Comparison of ENCODE assay signal across 14 cellular contexts in genomic region chr22:25627271-25627848, GRCh38.
DNase-seq lines count a peak whose midpoint lies in the region; ATAC-seq and TF ChIP-seq lines count a peak whose summit lies in the region.
"Had no signal": no experiment of that assay in that cellular context is flagged by ENCODE, and none has a peak within 500 bp of the region (broad histone marks: within the 10 kb centered on the region; RNA-seq: fewer than 3 reads in every experiment).

No MANE protein-coding gene starts in this region.

- H2AK9ac ChIP-seq in IMR-90 (replicated peaks; ENCODE audit: low read depth, low read length, poor library complexity): no peak overlapping the region

- peaks cover 9 to 12% of the 10 kb centered on the region in 2 donors for H3K27me3 Mint-ChIP-seq in effector memory CD8-positive, alpha-beta T cell
- H3K27me3 Mint-ChIP-seq: activated CD4-positive, alpha-beta T cell treated with anti-CD3 and anti-CD28 coated beads for 36 hours had no signal

- H4K20me1 ChIP-seq in IMR-90 (ENCODE audit: insufficient read depth, low read length): no peaks in the 10 kb centered on the region
- H4K20me1 ChIP-seq in OCI-LY7 (ENCODE audit: insufficient read depth, low read length): no peaks in the 10 kb centered on the region

- POLR2A ChIA-PET in IMR-90 (lab: Charles Lee; ENCODE audit: unreplicated experiment) (interaction anchor here (0.6 kb wide), 1 partner anchor 46 kb away, joined by 3 read pairs; no protein-coding TSS in a partner anchor), OCI-LY7 (lab: Charles Lee) (interaction anchor here (0.9 kb wide), 1 partner anchor 32 kb away, joined by 3 read pairs; no protein-coding TSS in a partner anchor)

- H3K27ac Mint-ChIP-seq in effector memory CD8-positive, alpha-beta T cell: no peak overlapping the region
- H3K27ac Mint-ChIP-seq: activated CD4-positive, alpha-beta T cell treated with anti-CD3 and anti-CD28 coated beads for 36 hours had no signal

- H2AK5ac ChIP-seq in IMR-90 (ENCODE audit: low read depth, low read length): no peak overlapping the region

- H3K9me2 ChIP-seq in OCI-LY7 (ENCODE audit: insufficient read depth, low read length): no peaks in the 10 kb centered on the region

- DNase-seq in Ammon's horn (ENCODE audit: low spot score) (peak; percentile 38), IMR-90 (peak; percentile 12), OCI-LY7 (ENCODE audit: low spot score) (peak; percentile 43), foreskin keratinocyte (peak; percentile 26 to 65)
- no peak for DNase-seq in effector memory CD8-positive, alpha-beta T cell
- DNase-seq in activated CD4-positive, alpha-beta T cell treated with anti-CD3 and anti-CD28 coated beads, Interleukin-2, amount 50 U/mL, for 48 hours: no peak
- DNase-seq: activated CD4-positive, alpha-beta T cell treated with anti-CD3 and anti-CD28 coated beads for 36 hours; activated effector memory CD4-positive, alpha-beta T cell treated with anti-CD3 and anti-CD28 coated beads, Interleukin-2, amount 50 U/mL, for 16 hours; Karpas-422; tibial artery had no signal

- H3K4me1 Mint-ChIP-seq in effector memory CD8-positive, alpha-beta T cell (ENCODE audit: low read depth in 2 of 2): peaks cover 5 to 7% of the 10 kb centered on the region in 2 donors

- no CpG with 5 or more reads among the region's 3 CpGs for WGBS in IMR-90 (ENCODE audit: extremely low coverage in 2 of 2, insufficient read length in 1 of 2), 2 experiments

- TF ChIP-seq POLR2A in IMR-90 (IDR thresholded peaks at IDR 0.05; ENCODE audit: low read depth, low read length): no peak

- no peaks in the 10 kb centered on the region for H3K36me3 ChIP-seq in IMR-90 (ENCODE audit: control insufficient read depth, insufficient read depth, low read length)
- no peaks in the 10 kb centered on the region; the same call in none of the 2 replicates for H3K36me3 ChIP-seq in OCI-LY7 (ENCODE audit: insufficient read depth, low read length)
- H3K36me3 ChIP-seq: tibial artery had no signal

- in situ Hi-C loops in IMR-90 (cut with MboI; ENCODE audit: low sequenced_read_pairs): no loop called here

- H4K8ac ChIP-seq in IMR-90 (ENCODE audit: low read depth in 2 of 2, low read length in 2 of 2): no peak overlapping the region

- H3K4me3 ChIP-seq in IMR-90 (ENCODE audit: insufficient read depth, low read depth, low read length) (no peak overlapping the region), OCI-LY7 (ENCODE audit: low read depth, low read length, poor library complexity, severe bottlenecking) (peak overlapping the region; percentile 18)
- H3K4me3 ChIP-seq: lung, tibial artery had no signal

- H3K4me1 ChIP-seq in IMR-90 (ENCODE audit: control insufficient read depth, insufficient read depth, low read length) (no peaks in the 10 kb centered on the region), OCI-LY7 (ENCODE audit: insufficient read depth, low read length, poor library complexity, severe bottlenecking) (peaks cover 46% of the 10 kb centered on the region), foreskin keratinocyte (peaks cover 4% of the 10 kb centered on the region)

- H3K36me3 Mint-ChIP-seq in effector memory CD8-positive, alpha-beta T cell (ENCODE audit: insufficient read depth): no peaks in the 10 kb centered on the region

- no peak overlapping the region for H4K5ac ChIP-seq in IMR-90 (ENCODE audit: low read depth, low read length)

- no peak overlapping the region for H2BK15ac ChIP-seq in IMR-90 (ENCODE audit: low read depth, low read length)

- H3K9me3 ChIP-seq in IMR-90 (ENCODE audit: control insufficient read depth, insufficient read depth, low read length) (no peaks in the 10 kb centered on the region), OCI-LY7 (ENCODE audit: low read length) (no peaks in the 10 kb centered on the region)
- H3K9me3 ChIP-seq: tibial artery had no signal

- no peak overlapping the region for H3K14ac ChIP-seq in IMR-90 (replicated peaks; ENCODE audit: low read depth, low read length)

- no peaks in the 10 kb centered on the region; the same call in 1 of the 2 replicates for H3K27me3 ChIP-seq in IMR-90 (ENCODE audit: control insufficient read depth, insufficient read depth, low read length)
- no peaks in the 10 kb centered on the region for H3K27me3 ChIP-seq in foreskin keratinocyte
- H3K27me3 ChIP-seq: tibial artery had no signal

- H4K91ac ChIP-seq in IMR-90 (ENCODE audit: insufficient read depth, low read depth, low read length): no peak overlapping the region

- no peak overlapping the region for H3K18ac ChIP-seq in IMR-90 (ENCODE audit: low read depth, low read length)

- no peak overlapping the region for H3K9ac ChIP-seq in IMR-90 (ENCODE audit: low read depth, low read length)

- H2BK20ac ChIP-seq in IMR-90 (ENCODE audit: low read depth, low read length): no peak overlapping the region

- CTCF ChIA-PET in IMR-90 (lab: Yijun Ruan, JAX) (interaction anchor here (0.6 kb wide), 1 partner anchor 393 kb away, joined by 5 read pairs; no protein-coding TSS in a partner anchor), OCI-LY7 (lab: Charles Lee; ENCODE audit: unreplicated experiment) (no interaction called here)

- no peak overlapping the region for H2AFZ ChIP-seq in IMR-90 (replicated peaks; ENCODE audit: low read length, poor library complexity)
- no peak overlapping the region for H2AFZ ChIP-seq in OCI-LY7 (ENCODE audit: low read length)

- H3K4ac ChIP-seq in IMR-90 (ENCODE audit: low read depth, low read length): no peak overlapping the region

- no peak overlapping the region for H3K4me3 Mint-ChIP-seq in effector memory CD8-positive, alpha-beta T cell
- H3K4me3 Mint-ChIP-seq: activated CD4-positive, alpha-beta T cell treated with anti-CD3 and anti-CD28 coated beads for 36 hours; CD14-positive monocyte had no signal

- intact Hi-C loops in IMR-90 (cut with micrococcal nuclease) (no loop called here), OCI-LY7 (cut with micrococcal nuclease; ENCODE audit: unreplicated experiment) (loop anchor here (5.0 kb wide), 1 partner anchor 60 kb away; no protein-coding TSS in a partner anchor)

- H3K4me2 ChIP-seq in IMR-90 (ENCODE audit: low read depth, low read length) (no peak overlapping the region), OCI-LY7 (ENCODE audit: low read length) (peak overlapping the region; percentile 57)

- H3K56ac ChIP-seq in IMR-90 (ENCODE audit: extremely low read depth, insufficient read depth, low read length): no peak overlapping the region

- H3K79me1 ChIP-seq in IMR-90 (ENCODE audit: low read depth in 1 of 2, low read length in 2 of 2): no peaks in the 10 kb centered on the region; a peak in 1 of 4 replicates

- BruUV-seq in IMR-90 (replicated peaks; lab: Mats Ljungman, UMichigan): no TSS peak
- BruUV-seq in OCI-LY7 (replicated peaks; lab: Mats Ljungman, UMichigan): no TSS peak

- H3K27ac ChIP-seq in IMR-90 (ENCODE audit: insufficient read depth, low read length) (no peak overlapping the region), OCI-LY7 (ENCODE audit: low read depth, low read length, poor library complexity, severe bottlenecking) (peak overlapping the region; percentile 71), foreskin keratinocyte (no peak overlapping the region)
- H3K27ac ChIP-seq: tibial artery had no signal

- no peak overlapping the region for H2BK120ac ChIP-seq in IMR-90 (ENCODE audit: low read depth, low read length)

- H2BK5ac ChIP-seq in IMR-90 (ENCODE audit: low read depth, low read length, poor library complexity, severe bottlenecking): no peak overlapping the region

- dilution Hi-C loops in IMR-90 (cut with HindIII; ENCODE audit: low sequenced_read_pairs, unreplicated experiment): no loop called here

- H3K9me3 Mint-ChIP-seq in effector memory CD8-positive, alpha-beta T cell: no peaks in the 10 kb centered on the region
- H3K9me3 Mint-ChIP-seq: CD14-positive monocyte had no signal

- 0 out of 2 replicates have a peak overlapping the region, but pooled peaks have one; percentile 48 for H3K23ac ChIP-seq in IMR-90 (ENCODE audit: low read depth, low read length)

- H3K9me1 ChIP-seq in IMR-90 (ENCODE audit: insufficient read depth, low read length): no peaks in the 10 kb centered on the region; the same call in 1 of the 2 replicates

- ATAC-seq in IMR-90 (ENCODE audit: low read depth) (no peak), foreskin keratinocyte (no peak), HG03280 (IDR thresholded peaks at IDR 0.05; ENCODE audit: unreplicated experiment) (no peak), GM21360 (IDR thresholded peaks at IDR 0.05; ENCODE audit: unreplicated experiment) (no peak)
- ATAC-seq in effector memory CD8-positive, alpha-beta T cell (replicated peaks): no peak
- ATAC-seq: activated CD4-positive, alpha-beta T cell treated with anti-CD3 and anti-CD28 coated beads for 36 hours had no signal

- no peak for TF ChIP-seq RAD21 in IMR-90 (IDR thresholded peaks at IDR 0.05; ENCODE audit: low read length)

- TF ChIP-seq CTCF in IMR-90 (conservative IDR thresholded peaks at IDR 0.05; ENCODE audit: low read depth, low read length) (no peak), OCI-LY7 (conservative IDR thresholded peaks at IDR 0.05; ENCODE audit: low read length) (no peak), foreskin keratinocyte (conservative IDR thresholded peaks at IDR 0.05) (no peak)

- peaks cover 7% of the 10 kb centered on the region; the same call in 1 of the 2 replicates for H3K79me2 ChIP-seq in OCI-LY7 (ENCODE audit: insufficient read depth, low read depth, low read length)

TF ChIP-seq in IMR-90, 13 proteins besides CTCF, POLR2A, EP300 and RAD21:
- TF ChIP-seq NFE2L2 (IDR thresholded peaks at IDR 0.05; ENCODE audit: low read depth, low read length): no peak
- TF ChIP-seq RFX5 (IDR thresholded peaks at IDR 0.05; ENCODE audit: low read depth, low read length): no peak
- TF ChIP-seq MAZ (IDR thresholded peaks at IDR 0.05; ENCODE audit: borderline replicate concordance, low read depth, low read length): no peak
- TF ChIP-seq CHD1 (IDR thresholded peaks at IDR 0.05; ENCODE audit: low read depth, low read length): no peak

Comparison
In these comparisons a context has a peak if more than half of its experiments do, and no peak if none do; other contexts are left out.
1. DNase-seq: peak in Ammon's horn (single experiment), IMR-90 (single experiment), OCI-LY7 (single experiment) and foreskin keratinocyte (2 of 2); none in effector memory CD8-positive, alpha-beta T cell (0 of 3) and activated CD4-positive, alpha-beta T cell treated with anti-CD3 and anti-CD28 coated beads, Interleukin-2, amount 50 U/mL, for 48 hours (0 of 2).